In genomic region chr9:92324451-92324850, GRCh38 we compare ENCODE assay signal across 8 cellular contexts. TPM values are rescaled to one million over a fixed set of nuclear protein-coding genes. Genes with fewer than 3 reads are reported as not detected.
DNase-seq lines count a peak whose midpoint lies in the region; FAIRE-seq and TF ChIP-seq lines count a peak whose summit lies in the region.

No MANE protein-coding gene starts in this region.

- intact Hi-C loops in Caco-2 (cut with micrococcal nuclease; ENCODE audit: unreplicated experiment) (no loop called here), PC-9 (cut with micrococcal nuclease; ENCODE audit: unreplicated experiment) (loop anchor here (2.0 to 10.0 kb wide), 2 partner anchors 310 to 440 kb away; partner anchors contain the start of gene BICD2), endothelial cell of umbilical vein (cut with micrococcal nuclease) (loop anchor here (2.0 to 10.0 kb wide), 2 partner anchors 114 to 440 kb away; partner anchors contain the start of gene BICD2)

- CTCF ChIA-PET in Caco-2 (lab: Charles Lee) (no interaction called here), PC-9 (lab: Charles Lee) (interaction anchor here (0.6 to 0.9 kb wide), 2 partner anchors 33 to 185 kb away, joined by 3 read pairs; no protein-coding TSS in a partner anchor), endothelial cell of umbilical vein (lab: Charles Lee) (interaction anchor here (1.0 to 3.2 kb wide), 3 partner anchors 9 to 466 kb away, joined by 3 to 20 read pairs (median 5); no protein-coding TSS in a partner anchor)

- TF ChIP-seq CTCF in Caco-2 (IDR thresholded peaks at IDR 0.05; ENCODE audit: insufficient read depth in 1 of 2, low read depth in 1 of 2, low read length in 1 of 2, severe bottlenecking in 1 of 2, unreplicated experiment in 1 of 2) (no peak), PC-9 (conservative IDR thresholded peaks at IDR 0.05) (no peak), endothelial cell of umbilical vein (IDR thresholded peaks at IDR 0.05; ENCODE audit: extremely low read depth in 1 of 2, insufficient read depth in 1 of 2, low read depth in 1 of 2, low read length in 2 of 2) (no peak), osteocyte (IDR thresholded peaks at IDR 0.05) (no peak)

- no peaks in the 10 kb centered on the region for H3K9me1 ChIP-seq in endothelial cell of umbilical vein (replicated peaks; ENCODE audit: control insufficient read depth, extremely low read depth, insufficient read depth, low read length)

- FAIRE-seq in endothelial cell of umbilical vein (lab: Jason Lieb, UNC), result no peak

- H3K4me1 ChIP-seq in Caco-2, result no peaks in the 10 kb centered on the region
- peaks cover 22% of the 10 kb centered on the region for H3K4me1 ChIP-seq in PC-9 (replicated peaks; ENCODE audit: insufficient read depth)
- H3K4me1 ChIP-seq in endothelial cell of umbilical vein (ENCODE audit: control insufficient read depth, extremely low read depth, insufficient read depth, low read length), result peaks cover 13% of the 10 kb centered on the region

- no peaks in the 10 kb centered on the region; the same call in 1 of the 2 replicates for H3F3A ChIP-seq in PC-9 (ENCODE audit: insufficient read depth, low read depth)

- BruUV-seq in Caco-2 (replicated peaks; lab: Mats Ljungman, UMichigan) (no TSS peak), PC-9 (replicated peaks; lab: Mats Ljungman, UMichigan) (no TSS peak), endothelial cell of umbilical vein (replicated peaks; lab: Mats Ljungman, UMichigan) (no TSS peak)

- dilution Hi-C loops in endothelial cell of umbilical vein (cut with MboI; ENCODE audit: extremely low pct_ligation_motif_present, low sequenced_read_pairs), result no loop called here

- H2AFZ ChIP-seq in PC-9 (peak overlapping the region; percentile 92; the same call in 1 of the 2 replicates), endothelial cell of umbilical vein (ENCODE audit: low read depth, low read length) (peak overlapping the region; percentile 41)

- no peak for TF ChIP-seq POLR2A in endothelial cell of umbilical vein (IDR thresholded peaks at IDR 0.05; ENCODE audit: low read depth, low read length)

- H3K9me2 ChIP-seq in PC-9 (ENCODE audit: insufficient read depth), result no peaks in the 10 kb centered on the region

- no peaks in the 10 kb centered on the region for H3K27me3 ChIP-seq in Caco-2 (replicated peaks; ENCODE audit: control insufficient read depth, insufficient read depth, low read length)
- H3K27me3 ChIP-seq in PC-9 (ENCODE audit: insufficient read depth, low read depth), result no peaks in the 10 kb centered on the region
- H3K27me3 ChIP-seq in endothelial cell of umbilical vein (ENCODE audit: control insufficient read depth in 2 of 2, insufficient read depth in 2 of 2, low read length in 2 of 2), result no peaks in the 10 kb centered on the region

- H3K27ac ChIP-seq in PC-9 (peak overlapping the region; percentile 90), endothelial cell of umbilical vein (ENCODE audit: insufficient read depth, low read depth, low read length) (peak overlapping the region; percentile 89)

- DNase-seq in Caco-2, result no peak
- DNase-seq in PC-9, result no peak
- DNase-seq in endothelial cell of umbilical vein (ENCODE audit: low read depth, low spot score), result no peak
- no peak for DNase-seq in osteocyte (ENCODE audit: extremely low spot score, unreplicated experiment)
- no peak for DNase-seq in 8988T
- no peak for DNase-seq in activated gamma-delta T cell (lab: John Stamatoyannopoulos, UW)
- no peak for DNase-seq in kidney glomerular epithelial cell (lab: John Stamatoyannopoulos, UW)
- DNase-seq in superior temporal gyrus (ENCODE audit: extremely low spot score), result no peak

- H3K4me3 ChIP-seq in Caco-2 (ENCODE audit: low read depth, low read length), result peak overlapping the region; percentile 93
- H3K4me3 ChIP-seq in PC-9, result peak overlapping the region; percentile 87
- H3K4me3 ChIP-seq in endothelial cell of umbilical vein (replicated peaks in 1 of 3; ENCODE audit: insufficient read depth in 1 of 3, low read depth in 1 of 3, low read length in 3 of 3), result peak overlapping the region; percentile 32 to 91 (median 67)

- H3K27me3 Mint-ChIP-seq in Caco-2 (ENCODE audit: insufficient read depth, unreplicated experiment) (no peaks in the 10 kb centered on the region), osteocyte (ENCODE audit: unreplicated experiment) (no peaks in the 10 kb centered on the region)

- peak overlapping the region; percentile 99 for H3K4me2 ChIP-seq in PC-9
- H3K4me2 ChIP-seq in endothelial cell of umbilical vein (ENCODE audit: insufficient read depth, low read length), result peak overlapping the region; percentile 77

- H3K27ac Mint-ChIP-seq in Caco-2 (ENCODE audit: unreplicated experiment) (peak overlapping the region; percentile 98), osteocyte (ENCODE audit: unreplicated experiment) (peak overlapping the region; percentile 99)

- H4K20me1 ChIP-seq in PC-9 (ENCODE audit: insufficient read depth) (no peaks in the 10 kb centered on the region), endothelial cell of umbilical vein (replicated peaks; ENCODE audit: control insufficient read depth, extremely low read depth, insufficient read depth, low read length) (no peaks in the 10 kb centered on the region)

- H3K36me3 ChIP-seq in Caco-2 (ENCODE audit: control insufficient read depth, insufficient read depth, low read length) (no peaks in the 10 kb centered on the region), PC-9 (ENCODE audit: low read depth) (peaks cover 23% of the 10 kb centered on the region), endothelial cell of umbilical vein (ENCODE audit: control insufficient read depth in 2 of 2, extremely low read depth in 1 of 2, insufficient read depth in 2 of 2, low read length in 2 of 2) (peaks cover 9 to 12% of the 10 kb centered on the region in 2 experiments)

- peak overlapping the region; percentile 95 for H3K9ac ChIP-seq in endothelial cell of umbilical vein (replicated peaks; ENCODE audit: extremely low read depth, insufficient read depth, low read length)

- no peaks in the 10 kb centered on the region for H3K9me3 Mint-ChIP-seq in Caco-2 (ENCODE audit: unreplicated experiment)
- H3K9me3 Mint-ChIP-seq in osteocyte (ENCODE audit: unreplicated experiment), result no peaks in the 10 kb centered on the region

- POLR2A ChIA-PET in Caco-2 (lab: Charles Lee), result no interaction called here
- POLR2A ChIA-PET in PC-9 (lab: Charles Lee; ENCODE audit: unreplicated experiment), result no interaction called here
- POLR2A ChIA-PET in endothelial cell of umbilical vein (lab: Charles Lee), result no interaction called here

- no peaks in the 10 kb centered on the region for H3K9me3 ChIP-seq in Caco-2
- no peaks in the 10 kb centered on the region for H3K9me3 ChIP-seq in PC-9 (ENCODE audit: insufficient read depth, low read depth)
- no peaks in the 10 kb centered on the region for H3K9me3 ChIP-seq in endothelial cell of umbilical vein (replicated peaks; ENCODE audit: control insufficient read depth, insufficient read depth, low read length)

- peaks cover 15% of the 10 kb centered on the region for H3K36me3 Mint-ChIP-seq in Caco-2 (ENCODE audit: insufficient read depth, unreplicated experiment)
- peaks cover 18% of the 10 kb centered on the region for H3K36me3 Mint-ChIP-seq in osteocyte (ENCODE audit: unreplicated experiment)

- H3K4me1 Mint-ChIP-seq in Caco-2 (ENCODE audit: low read depth, unreplicated experiment) (peaks cover 6% of the 10 kb centered on the region), osteocyte (ENCODE audit: unreplicated experiment) (peaks cover 36% of the 10 kb centered on the region)

- H3K79me2 ChIP-seq in PC-9 (ENCODE audit: low read depth), result peaks cover 32% of the 10 kb centered on the region
- peaks cover 13% of the 10 kb centered on the region for H3K79me2 ChIP-seq in endothelial cell of umbilical vein (ENCODE audit: control insufficient read depth, insufficient read depth, low read length)

- H3K4me3 Mint-ChIP-seq in Caco-2 (ENCODE audit: unreplicated experiment) (peak overlapping the region; percentile 96), osteocyte (ENCODE audit: unreplicated experiment) (peak overlapping the region; percentile 99)

TF ChIP-seq in endothelial cell of umbilical vein, 7 proteins besides CTCF, POLR2A, EP300 and RAD21 (continues in another document):
- TF ChIP-seq POLR2AphosphoS5 (IDR thresholded peaks at IDR 0.05; ENCODE audit: insufficient read depth, low read depth, low read length), result no peak

RNA-seq across cellular contexts. Expression of gene NOL8, which starts 0.7 kb away (rescaled TPM):
- 22.3 and 29.4 TPM in 2 replicates for total RNA-seq in Caco-2 (2022)
- total RNA-seq in PC-9 (2021), result 35.7 and 46.9 TPM in 2 replicates
- 36.1 and 41.6 TPM in 2 replicates for total RNA-seq in endothelial cell of umbilical vein
- polyA plus RNA-seq in endothelial cell of umbilical vein, result 5.1 and 5.6 TPM in 2 replicates
- 8.6 and 9.1 TPM in 2 replicates for polyA plus RNA-seq in endothelial cell of umbilical vein (2011; cell fraction: cytosol; rRNA removed)
- polyA plus RNA-seq in endothelial cell of umbilical vein (2011; cell fraction: nucleus; rRNA removed), result 36.4 and 53.0 TPM in 2 replicates
- 27.1 and 39.0 TPM in 2 replicates for polyA plus RNA-seq in endothelial cell of umbilical vein (2012)
- polyA minus RNA-seq in endothelial cell of umbilical vein, result 25.4 and 27.6 TPM in 2 replicates
- 26.7 TPM for polyA minus RNA-seq in endothelial cell of umbilical vein (2011; cell fraction: cytosol; rRNA and poly(A)+ RNA removed)
- 35.3 and 54.0 TPM in 2 replicates for polyA minus RNA-seq in endothelial cell of umbilical vein (2011; cell fraction: nucleus; rRNA and poly(A)+ RNA removed)
- 36.8 and 37.2 TPM in 2 replicates for total RNA-seq in osteocyte

RNA-seq across cellular contexts. Expression of gene CENPP, which starts 1.3 kb away (rescaled TPM):
- 7.6 and 7.8 TPM in 2 replicates for total RNA-seq in Caco-2 (2022)
- total RNA-seq in PC-9 (2021), result 7.6 and 10.0 TPM in 2 replicates
- 8.7 and 12.0 TPM in 2 replicates for total RNA-seq in endothelial cell of umbilical vein
- polyA plus RNA-seq in endothelial cell of umbilical vein, result 1.2 and 1.3 TPM in 2 replicates
- polyA plus RNA-seq in endothelial cell of umbilical vein (2011; cell fraction: cytosol; rRNA removed), result 2.7 and 3.7 TPM in 2 replicates
- 2.2 and 3.7 TPM in 2 replicates for polyA plus RNA-seq in endothelial cell of umbilical vein (2011; cell fraction: nucleus; rRNA removed)
- polyA plus RNA-seq in endothelial cell of umbilical vein (2012), result 3.3 and 10.0 TPM in 2 replicates
- 1.2 and 1.4 TPM in 2 replicates for polyA minus RNA-seq in endothelial cell of umbilical vein
- 4.8 TPM for polyA minus RNA-seq in endothelial cell of umbilical vein (2011; cell fraction: cytosol; rRNA and poly(A)+ RNA removed)
- 7.3 and 12.5 TPM in 2 replicates for polyA minus RNA-seq in endothelial cell of umbilical vein (2011; cell fraction: nucleus; rRNA and poly(A)+ RNA removed)
- total RNA-seq in osteocyte, result 11.6 and 13.1 TPM in 2 replicates

RNA-seq across cellular contexts. Expression of gene IARS1, which starts 31.0 kb away (rescaled TPM):
- 127 and 138 TPM in 2 replicates for total RNA-seq in Caco-2 (2022)
- total RNA-seq in PC-9 (2021), result 232 and 246 TPM in 2 replicates
- 130 and 132 TPM in 2 replicates for total RNA-seq in endothelial cell of umbilical vein
- polyA plus RNA-seq in endothelial cell of umbilical vein, result 25.0 and 32.8 TPM in 2 replicates
- 45.8 and 47.2 TPM in 2 replicates for polyA plus RNA-seq in endothelial cell of umbilical vein (2011; cell fraction: cytosol; rRNA removed)
- polyA plus RNA-seq in endothelial cell of umbilical vein (2011; cell fraction: nucleus; rRNA removed), result 114 and 123 TPM in 2 replicates
- polyA plus RNA-seq in endothelial cell of umbilical vein (2012), result 93.9 and 138 TPM in 2 replicates
- polyA minus RNA-seq in endothelial cell of umbilical vein, result 93.5 and 131 TPM in 2 replicates
- 107 TPM for polyA minus RNA-seq in endothelial cell of umbilical vein (2011; cell fraction: cytosol; rRNA and poly(A)+ RNA removed)
- 115 and 173 TPM in 2 replicates for polyA minus RNA-seq in endothelial cell of umbilical vein (2011; cell fraction: nucleus; rRNA and poly(A)+ RNA removed)
- total RNA-seq in osteocyte, result 212 and 231 TPM in 2 replicates
